Comparison of ENCODE assay signal across 12 cellular contexts in the genomic region with DNA sequence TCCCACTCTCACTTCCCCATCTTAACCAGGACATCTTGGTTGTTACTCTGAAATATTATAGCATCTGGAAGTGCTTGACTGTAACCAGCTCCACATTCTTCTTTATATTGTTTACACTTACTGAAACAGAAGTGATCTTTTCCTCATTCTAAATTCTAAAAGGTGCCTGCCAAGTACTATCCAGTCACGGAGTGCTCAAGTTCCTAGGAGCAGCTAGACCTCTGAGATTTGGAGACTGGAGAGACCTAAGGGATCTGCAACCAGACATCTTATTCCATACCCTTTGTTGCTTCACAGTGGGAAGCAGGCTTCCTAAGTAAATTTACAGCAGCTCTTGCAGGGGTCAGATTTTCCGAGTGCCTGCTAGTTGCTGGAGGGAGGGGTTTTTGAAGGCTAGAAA.
DNase-seq lines count a peak whose midpoint lies in the region; ATAC-seq and TF ChIP-seq lines count a peak whose summit lies in the region.
"Had no signal": no experiment of that assay in that cellular context is flagged by ENCODE, and none has a peak within 500 bp of the region (broad histone marks: within the 10 kb centered on the region; RNA-seq: fewer than 3 reads in every experiment).

No MANE protein-coding gene starts in this region.

- TF ChIP-seq POLR2A in stomach (IDR thresholded peaks at IDR 0.05), result no peak

- 0 out of 2 replicates have a peak overlapping the region, but pooled peaks have one; percentile 1 for H3K9ac ChIP-seq in HUES64 (ENCODE audit: low read depth, low read length)

- no peak for ATAC-seq in HG03378 (IDR thresholded peaks at IDR 0.05; ENCODE audit: unreplicated experiment)
- ATAC-seq: activated naive CD4-positive, alpha-beta T cell treated with anti-CD3 and anti-CD28 coated beads, Interleukin-2, amount 50 U/mL, for 72 hours had no signal

- H3K9me3 ChIP-seq in HUES64 (ENCODE audit: insufficient read depth, low read depth, low read length) (no peaks in the 10 kb centered on the region), stomach (no peaks in the 10 kb centered on the region)
- H3K9me3 ChIP-seq: spleen had no signal

- 7% methylated on average over 2 of the region's 2 CpGs for WGBS in HUES64
- 32 to 53% (median 43%) methylated on average over 2 of the region's 2 CpGs for WGBS in stomach, 5 donors

- no peak for TF ChIP-seq EP300 in stomach (IDR thresholded peaks at IDR 0.05)

- intact Hi-C loops in stomach (cut with DNase I; ENCODE audit: low total_unique reads), result no loop called here

- H3K27me3 ChIP-seq in HUES64 (ENCODE audit: insufficient read depth, low read length) (no peaks in the 10 kb centered on the region), stomach (no peaks in the 10 kb centered on the region)
- H3K27me3 ChIP-seq: spleen had no signal

- H3K27ac ChIP-seq in HUES64 (ENCODE audit: low read depth, low read length) (0 out of 2 replicates have a peak overlapping the region, but pooled peaks have one; percentile 10), stomach (peak overlapping the region; percentile 64 to 77 (median 68))
- H3K27ac ChIP-seq: HL-60, spleen had no signal

- H3K36me3 ChIP-seq in HUES64 (ENCODE audit: insufficient read depth, low read length) (no peaks in the 10 kb centered on the region), stomach (no peaks in the 10 kb centered on the region)
- H3K36me3 ChIP-seq: spleen had no signal

- DNase-seq in brain pericyte (ENCODE audit: low read depth, low spot score) (peak; percentile 12), iPS-NIHi7 (ENCODE audit: extremely low spot score) (peak; percentile 66), stomach (no peak), NCI-H1930 (lab: John Stamatoyannopoulos, UW) (no peak), LoVo (ENCODE audit: low spot score) (no peak), GF-D8 (lab: John Stamatoyannopoulos, UW) (no peak)
- DNase-seq: NCI-H526 treated with DMSO at 0.1 percent for 48 hours, spleen had no signal

- TF ChIP-seq CTCF in stomach (IDR thresholded peaks at IDR 0.05), result no peak

- H3K4me3 ChIP-seq in HUES64 (ENCODE audit: low read length), result peak overlapping the region; percentile 25; the same call in 1 of the 2 replicates
- H3K4me3 ChIP-seq in stomach, result no peak overlapping the region
- H3K4me3 ChIP-seq: spleen had no signal

- peaks cover 30% of the 10 kb centered on the region for H3K4me1 ChIP-seq in HUES64 (ENCODE audit: insufficient read depth, low read length)
- peaks cover 0 to 36% (median 16%) of the 10 kb centered on the region in 4 donors for H3K4me1 ChIP-seq in stomach
- H3K4me1 ChIP-seq: spleen had no signal

Comparison
In these comparisons a context has a peak if more than half of its experiments do, and no peak if none do; other contexts are left out.
1. DNase-seq: peak in brain pericyte (single experiment) and iPS-NIHi7 (single experiment); none in stomach (single experiment), NCI-H1930 (0 of 2), LoVo (single experiment) and GF-D8 (single experiment).